8 cellular contexts compared by ENCODE assay signal in genomic region chr14:24436355-24437019, GRCh38. TPM values are rescaled to one million over a fixed set of nuclear protein-coding genes. Genes with fewer than 3 reads are reported as not detected.
A peak's percentile ranks its signal among the peaks of the same experiment; 100 is the strongest.
DNase-seq lines count a peak whose midpoint lies in the region; ATAC-seq lines count a peak whose summit lies in the region.

No MANE protein-coding gene starts in this region.

- no peak overlapping the region for H3K27ac ChIP-seq in trophoblast cell (ENCODE audit: low read depth, low read length)

- H3K36me3 ChIP-seq in trophoblast cell (ENCODE audit: control insufficient read depth in 1 of 2, insufficient read depth in 2 of 2, low read length in 2 of 2), result peaks cover 43 to 61% of the 10 kb centered on the region in 2 experiments

- ATAC-seq in activated CD4-positive, alpha-beta T cell treated with anti-CD3 and anti-CD28 coated beads for 36 hours, result peak; percentile 53
- peak; percentile 42 for ATAC-seq in HG03378 (IDR thresholded peaks at IDR 0.05; ENCODE audit: unreplicated experiment)

- no peak overlapping the region for H4K8ac ChIP-seq in trophoblast cell (ENCODE audit: low read depth, low read length)

- H2BK5ac ChIP-seq in trophoblast cell (ENCODE audit: low read depth, low read length, poor library complexity), result no peak overlapping the region

- WGBS in trophoblast cell (ENCODE audit: extremely low coverage, insufficient coverage, insufficient read length), result no CpG with 5 or more reads among the region's 5 CpGs

- H3K4me2 ChIP-seq in trophoblast cell (ENCODE audit: low read length), result no peak overlapping the region

- no peak overlapping the region for H3K23ac ChIP-seq in trophoblast cell (ENCODE audit: low read length)

- H3K4me3 Mint-ChIP-seq in activated CD4-positive, alpha-beta T cell treated with anti-CD3 and anti-CD28 coated beads for 36 hours, result no peak overlapping the region
- peak overlapping the region; percentile 63 for H3K4me3 Mint-ChIP-seq in activated naive CD8-positive, alpha-beta T cell

- no peak overlapping the region for H2AFZ ChIP-seq in trophoblast cell (ENCODE audit: insufficient read depth, low read length, poor library complexity)

- no peaks in the 10 kb centered on the region for H3K9me3 Mint-ChIP-seq in activated CD4-positive, alpha-beta T cell treated with anti-CD3 and anti-CD28 coated beads for 36 hours (ENCODE audit: low read depth)
- H3K9me3 Mint-ChIP-seq in activated naive CD8-positive, alpha-beta T cell (ENCODE audit: low read depth), result no peaks in the 10 kb centered on the region

- no peak overlapping the region for H3K4ac ChIP-seq in trophoblast cell (ENCODE audit: low read depth, low read length)

- peak; percentile 58 for DNase-seq in activated CD4-positive, alpha-beta T cell treated with anti-CD3 and anti-CD28 coated beads for 36 hours
- DNase-seq in activated CD4-positive, alpha-beta T cell treated with anti-CD3 and anti-CD28 coated beads, Interleukin-2, amount 50 U/mL, for 1 hour, result no peak
- DNase-seq in NCI-H748 (lab: John Stamatoyannopoulos, UW; ENCODE audit: unreplicated experiment) (peak; percentile 52), globus pallidus (ENCODE audit: low spot score) (peak; percentile 68), trophoblast cell (peak; percentile 32 to 77)
- no peak for DNase-seq in NK-92 treated with Interleukin-12 subunit alpha and Interleukin-12 subunit beta, amount 100 ng/mL, for 24 hours (lab: John Stamatoyannopoulos, UW)

- H3K14ac ChIP-seq in trophoblast cell (ENCODE audit: low read length), result no peak overlapping the region

- H3K4me1 ChIP-seq in trophoblast cell (ENCODE audit: control insufficient read depth in 1 of 2, insufficient read depth in 2 of 2, low read length in 2 of 2), result peaks cover 2% of the 10 kb centered on the region in 2 experiments

- POLR2A ChIA-PET in activated CD4-positive, alpha-beta T cell treated with anti-CD3 and anti-CD28 coated beads for 36 hours (lab: Charles Lee), result interaction anchor here (2.1 kb wide), 1 partner anchor 103 kb away, joined by 9 read pairs; no protein-coding TSS in a partner anchor

- H3K79me2 ChIP-seq in trophoblast cell (ENCODE audit: control insufficient read depth, insufficient read depth, low read length, poor library complexity), result no peaks in the 10 kb centered on the region

- H3K36me3 Mint-ChIP-seq in activated CD4-positive, alpha-beta T cell treated with anti-CD3 and anti-CD28 coated beads for 36 hours (ENCODE audit: low read depth), result peaks cover 66% of the 10 kb centered on the region
- peaks cover 8% of the 10 kb centered on the region for H3K36me3 Mint-ChIP-seq in activated naive CD8-positive, alpha-beta T cell

- no peaks in the 10 kb centered on the region for H3K27me3 ChIP-seq in trophoblast cell (ENCODE audit: insufficient read depth, low read length)

- intact Hi-C loops in activated CD4-positive, alpha-beta T cell treated with anti-CD3 and anti-CD28 coated beads for 36 hours (cut with DNase I, micrococcal nuclease), result loop anchor here (1.0 kb wide), 3 partner anchors 70 to 103 kb away; no protein-coding TSS in a partner anchor

- no peak overlapping the region for H3K18ac ChIP-seq in trophoblast cell (ENCODE audit: low read length)

- no peaks in the 10 kb centered on the region for H3K79me1 ChIP-seq in trophoblast cell (ENCODE audit: low read length)

- peaks cover 51% of the 10 kb centered on the region for H3K4me1 Mint-ChIP-seq in activated CD4-positive, alpha-beta T cell treated with anti-CD3 and anti-CD28 coated beads for 36 hours
- H3K4me1 Mint-ChIP-seq in activated naive CD8-positive, alpha-beta T cell (ENCODE audit: low read depth), result peaks cover 56% of the 10 kb centered on the region

- H3K4me3 ChIP-seq in trophoblast cell (ENCODE audit: low read depth, low read length), result no peak overlapping the region

- no peaks in the 10 kb centered on the region for H3K9me3 ChIP-seq in trophoblast cell (ENCODE audit: insufficient read depth, low read depth, low read length)

- CTCF ChIA-PET in activated CD4-positive, alpha-beta T cell treated with anti-CD3 and anti-CD28 coated beads for 36 hours (lab: Charles Lee), result interaction anchor here (0.6 to 4.7 kb wide), 27 partner anchors 11 to 332 kb away, joined by 3 to 125 read pairs (median 6); partner anchors contain the start of genes ADCY4, CHMP4A, CIDEB and DCAF11

- no peak overlapping the region for H2BK120ac ChIP-seq in trophoblast cell (ENCODE audit: insufficient read depth, low read length, poor library complexity)

- H2AK5ac ChIP-seq in trophoblast cell (ENCODE audit: low read length), result no peak overlapping the region

- H3K27ac Mint-ChIP-seq in activated CD4-positive, alpha-beta T cell treated with anti-CD3 and anti-CD28 coated beads for 36 hours, result peak overlapping the region; percentile 75
- H3K27ac Mint-ChIP-seq in activated naive CD8-positive, alpha-beta T cell, result peak overlapping the region; percentile 75

- H2BK12ac ChIP-seq in trophoblast cell (ENCODE audit: low read length), result no peak overlapping the region

- no peak overlapping the region for H4K91ac ChIP-seq in trophoblast cell (ENCODE audit: low read depth, low read length)

- no peak overlapping the region for H3K9ac ChIP-seq in trophoblast cell (ENCODE audit: low read length)

- H3K27me3 Mint-ChIP-seq in activated CD4-positive, alpha-beta T cell treated with anti-CD3 and anti-CD28 coated beads for 36 hours, result no peaks in the 10 kb centered on the region
- H3K27me3 Mint-ChIP-seq in activated naive CD8-positive, alpha-beta T cell, result no peaks in the 10 kb centered on the region

- H4K12ac ChIP-seq in trophoblast cell (ENCODE audit: low read depth, low read length), result no peak overlapping the region

RNA-seq across cellular contexts. Expression of gene SDR39U1, which starts 6.1 kb away (rescaled TPM):
- 10 to 100 TPM; 40.9 to 47.8 TPM for total RNA-seq in activated CD4-positive, alpha-beta T cell treated with anti-CD3 and anti-CD28 coated beads for 36 hours
- 25.9 and 26.1 TPM in 2 replicates for polyA plus RNA-seq in trophoblast cell (2013)

RNA-seq across cellular contexts. Expression of gene KHNYN, which starts 6.7 kb away (rescaled TPM):
- total RNA-seq in activated CD4-positive, alpha-beta T cell treated with anti-CD3 and anti-CD28 coated beads for 36 hours, result 10 to 100 TPM; 50.6 to 58.1 TPM
- 24.7 and 26.0 TPM in 2 replicates for polyA plus RNA-seq in trophoblast cell (2013)

RNA-seq across cellular contexts. Expression of gene CBLN3, which starts 7.0 kb away (rescaled TPM):
- 10 to 100 TPM; 11.6 to 12.2 TPM for total RNA-seq in activated CD4-positive, alpha-beta T cell treated with anti-CD3 and anti-CD28 coated beads for 36 hours
- polyA plus RNA-seq in trophoblast cell (2013), result 0.46 and 0.67 TPM in 2 replicates

RNA-seq across cellular contexts. Expression of gene NYNRIN, which starts 37.7 kb away (rescaled TPM):
- under 1 TPM; 0.07 to 0.16 TPM for total RNA-seq in activated CD4-positive, alpha-beta T cell treated with anti-CD3 and anti-CD28 coated beads for 36 hours
- polyA plus RNA-seq in trophoblast cell (2013), result 28.6 and 29.2 TPM in 2 replicates

Comparison
In these comparisons a context has a peak if more than half of its experiments do, and no peak if none do; other contexts are left out.
1. DNase-seq: peak in activated CD4-positive, alpha-beta T cell treated with anti-CD3 and anti-CD28 coated beads for 36 hours (single experiment), NCI-H748 (single experiment), globus pallidus (single experiment) and trophoblast cell (2 of 2); none in activated CD4-positive, alpha-beta T cell treated with anti-CD3 and anti-CD28 coated beads, Interleukin-2, amount 50 U/mL, for 1 hour (single experiment) and NK-92 treated with Interleukin-12 subunit alpha and Interleukin-12 subunit beta, amount 100 ng/mL, for 24 hours (single experiment).